ENCODE assay signal across 1 cellular context in the genomic region with DNA sequence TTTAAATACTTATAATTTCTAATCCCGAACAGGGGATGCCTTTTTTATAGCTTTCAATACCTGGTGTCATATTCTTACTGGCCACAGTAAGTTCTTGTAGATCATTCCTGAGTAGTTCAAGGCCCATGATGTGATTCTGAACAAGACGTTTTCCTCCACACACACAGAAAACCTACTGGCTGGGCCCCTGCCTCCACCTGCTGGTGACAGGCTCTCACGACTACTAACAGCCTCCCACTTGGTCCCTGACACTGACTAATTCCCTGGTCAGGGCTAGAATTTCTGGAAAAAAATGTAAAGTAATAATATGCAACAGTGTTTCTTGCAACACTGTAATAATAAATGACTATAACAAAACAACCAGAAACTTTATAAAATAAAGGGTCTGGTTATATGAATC.
TF ChIP-seq lines count a peak whose summit lies in the region.

No MANE protein-coding gene starts in this region.

TF ChIP-seq in SK-N-SH, 30 proteins besides CTCF, POLR2A, EP300 and RAD21 (continued from another document):
- TF ChIP-seq, protein P1, sequence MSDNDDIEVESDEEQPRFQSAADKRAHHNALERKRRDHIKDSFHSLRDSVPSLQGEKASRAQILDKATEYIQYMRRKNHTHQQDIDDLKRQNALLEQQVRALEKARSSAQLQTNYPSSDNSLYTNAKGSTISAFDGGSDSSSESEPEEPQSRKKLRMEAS (IDR thresholded peaks at IDR 0.05; ENCODE audit: low read depth) = no peak
TF ChIP-seq in SK-N-SH: peak in this region for 1.
